8 cellular contexts compared by ENCODE assay signal in genomic region chr6:89941031-89941775, GRCh38. TPM values are rescaled to one million over a fixed set of nuclear protein-coding genes. Genes with fewer than 3 reads are reported as not detected.
DNase-seq lines count a peak whose midpoint lies in the region; ATAC-seq and TF ChIP-seq lines count a peak whose summit lies in the region.

No MANE protein-coding gene starts in this region.

- no peak for TF ChIP-seq CTCF in WERI-Rb-1 (IDR thresholded peaks at IDR 0.05; ENCODE audit: low read depth, low read length)

- no peaks in the 10 kb centered on the region for H3K36me3 ChIP-seq in WERI-Rb-1

- peak in 1 of 2 donors; percentile 12 for ATAC-seq in activated naive CD4-positive, alpha-beta T cell treated with anti-CD3 and anti-CD28 coated beads, Interleukin-2, amount 50 U/mL, for 72 hours
- no peak for ATAC-seq in stimulated activated naive CD8-positive, alpha-beta T cell treated with anti-CD3 and anti-CD28 coated beads, Interleukin-15, Interleukin-2, amounts not matched to agents 100 U/mL and 50 U/mL, for 24 hours
- ATAC-seq in GM19035 (IDR thresholded peaks at IDR 0.05; ENCODE audit: unreplicated experiment), result no peak

- no peak overlapping the region for H3K27ac ChIP-seq in WERI-Rb-1

- DNase-seq in NCI-H2081 (lab: John Stamatoyannopoulos, UW) (peak; percentile 13 to 52), NCI-H2081 treated with DMSO at 0.1 percent for 48 hours (lab: John Stamatoyannopoulos, UW) (no peak), hypothalamus (lab: John Stamatoyannopoulos, UW) (peak in 36 of 51 donors; percentile 9 to 82 (median 40)), T-helper 9 cell (no peak), WERI-Rb-1 (no peak)
- no peak for DNase-seq in activated naive CD4-positive, alpha-beta T cell treated with anti-CD3 and anti-CD28 coated beads, Interleukin-2, amount 50 U/mL, for 72 hours (ENCODE audit: low spot score in 2 of 2)
- DNase-seq in stimulated activated naive CD8-positive, alpha-beta T cell treated with anti-CD3 and anti-CD28 coated beads, Interleukin-15, Interleukin-2, amounts not matched to agents 100 U/mL and 50 U/mL, for 24 hours, result peak; percentile 3

- H3K9me3 Mint-ChIP-seq in activated naive CD4-positive, alpha-beta T cell treated with anti-CD3 and anti-CD28 coated beads, Interleukin-2, amount 50 U/mL, for 72 hours, result no peaks in the 10 kb centered on the region

- H3K4me3 ChIP-seq in WERI-Rb-1 (ENCODE audit: low read depth, low read length), result no peak overlapping the region

- H3K9me3 ChIP-seq in WERI-Rb-1 (ENCODE audit: severe bottlenecking), result no peaks in the 10 kb centered on the region

- H3K27me3 ChIP-seq in WERI-Rb-1 (ENCODE audit: insufficient read depth, low read depth, severe bottlenecking), result no peaks in the 10 kb centered on the region

- H3K27ac Mint-ChIP-seq in activated naive CD4-positive, alpha-beta T cell treated with anti-CD3 and anti-CD28 coated beads, Interleukin-2, amount 50 U/mL, for 72 hours, result peak overlapping the region; percentile 64 to 72

- peaks cover 21 to 46% of the 10 kb centered on the region in 2 donors for H3K36me3 Mint-ChIP-seq in activated naive CD4-positive, alpha-beta T cell treated with anti-CD3 and anti-CD28 coated beads, Interleukin-2, amount 50 U/mL, for 72 hours

RNA-seq across cellular contexts. Expression of gene GJA10, which starts 46.9 kb away (rescaled TPM):
- total RNA-seq in activated naive CD4-positive, alpha-beta T cell treated with anti-CD3 and anti-CD28 coated beads, Interleukin-2, amount 50 U/mL, for 72 hours, result not detected

Comparison
In these comparisons a context has a peak if more than half of its experiments do, and no peak if none do; other contexts are left out.
1. DNase-seq: peak in NCI-H2081 (2 of 2), hypothalamus (36 of 51) and stimulated activated naive CD8-positive, alpha-beta T cell treated with anti-CD3 and anti-CD28 coated beads, Interleukin-15, Interleukin-2, amounts not matched to agents 100 U/mL and 50 U/mL, for 24 hours (single experiment); none in NCI-H2081 treated with DMSO at 0.1 percent for 48 hours (single experiment), activated naive CD4-positive, alpha-beta T cell treated with anti-CD3 and anti-CD28 coated beads, Interleukin-2, amount 50 U/mL, for 72 hours (0 of 2), T-helper 9 cell (single experiment) and WERI-Rb-1 (single experiment).